In the genomic region with DNA sequence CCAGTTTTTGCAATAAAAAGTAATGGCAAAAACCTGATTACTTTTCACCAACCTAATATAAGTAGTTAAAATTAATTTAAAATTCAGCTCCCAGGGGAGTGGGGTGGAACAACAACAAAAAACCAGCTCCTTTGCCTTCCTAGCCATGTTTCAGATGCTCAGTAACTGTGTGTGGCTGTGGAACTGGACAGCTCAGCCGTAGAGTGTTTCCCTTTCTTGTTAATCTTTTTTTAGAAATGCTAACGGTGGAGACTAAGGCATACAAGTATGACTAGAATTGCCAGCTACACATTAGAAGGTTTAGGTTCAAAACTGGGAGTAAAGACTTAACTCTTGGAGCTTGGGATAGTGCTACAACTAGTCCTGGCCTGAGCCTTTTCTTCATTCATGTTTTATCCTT, we compare ENCODE assay signal across 18 cellular contexts. TPM values are rescaled to one million over a fixed set of nuclear protein-coding genes. Genes with fewer than 3 reads are reported as not detected.
DNase-seq lines count a peak whose midpoint lies in the region; ATAC-seq and TF ChIP-seq lines count a peak whose summit lies in the region.
"Had no signal": no experiment of that assay in that cellular context is flagged by ENCODE, and none has a peak within 500 bp of the region (broad histone marks: within the 10 kb centered on the region; RNA-seq: fewer than 3 reads in every experiment).

No MANE protein-coding gene starts in this region.

- H3K4me3 Mint-ChIP-seq in activated T-cell treated with anti-CD3 and anti-CD28 coated beads, Interleukin-2, amount 50 U/mL, for 24 hours, result no peak overlapping the region
- H3K4me3 Mint-ChIP-seq in stimulated activated naive B cell treated with anti-CD40 and anti-IgM and Interleukin-4, amounts not matched to agents 10 μg/mL and 1 μg/mL and 100 μg/mL, for 72 hours, result no peak overlapping the region
- H3K4me3 Mint-ChIP-seq: activated CD4-positive, alpha-beta T cell treated with anti-CD3 and anti-CD28 coated beads, Interleukin-2, amount 10 ng/mL, durations not matched to agents 24 days and 14 days; activated T-helper 1 cell treated with anti-CD3 and anti-CD28 coated beads, Interleukin-12 subunit alpha, Interleukin-12 subunit beta, Interleukin-2, Interleukin-4 antibody, amounts not matched to agents 30 ng/mL and 10 ng/mL and 1 ng/mL, durations not matched to agents 14 hours and 24 hours and 36 hours; dendritic cell treated with granulocyte-macrophage colony-stimulating factor and Interleukin-4, amounts not matched to agents 40 ng/mL and 50 ng/mL, for 4 days had no signal

- intact Hi-C loops in testis (cut with DNase I; ENCODE audit: low total_unique reads), result no loop called here
- intact Hi-C loops in upper lobe of right lung (cut with DNase I), result no loop called here

- no peaks in the 10 kb centered on the region for H3K27me3 Mint-ChIP-seq in activated T-cell treated with anti-CD3 and anti-CD28 coated beads, Interleukin-2, amount 50 U/mL, for 24 hours
- no peaks in the 10 kb centered on the region for H3K27me3 Mint-ChIP-seq in stimulated activated naive B cell treated with anti-CD40 and anti-IgM and Interleukin-4, amounts not matched to agents 10 μg/mL and 1 μg/mL and 100 μg/mL, for 72 hours
- H3K27me3 Mint-ChIP-seq: activated CD4-positive, alpha-beta T cell treated with anti-CD3 and anti-CD28 coated beads, Interleukin-2, amount 10 ng/mL, durations not matched to agents 24 days and 14 days; dendritic cell treated with granulocyte-macrophage colony-stimulating factor and Interleukin-4, amounts not matched to agents 40 ng/mL and 50 ng/mL, for 4 days had no signal

- H3K9me3 ChIP-seq in testis (no peaks in the 10 kb centered on the region), upper lobe of right lung (no peaks in the 10 kb centered on the region)

- peaks cover 51% of the 10 kb centered on the region for H3K36me3 Mint-ChIP-seq in activated T-cell treated with anti-CD3 and anti-CD28 coated beads, Interleukin-2, amount 50 U/mL, for 24 hours (ENCODE audit: low read depth)
- peaks cover 19 to 27% of the 10 kb centered on the region in 2 donors for H3K36me3 Mint-ChIP-seq in stimulated activated naive B cell treated with anti-CD40 and anti-IgM and Interleukin-4, amounts not matched to agents 10 μg/mL and 1 μg/mL and 100 μg/mL, for 72 hours
- H3K36me3 Mint-ChIP-seq in activated naive CD4-positive, alpha-beta T cell treated with anti-CD3 and anti-CD28 coated beads, Interleukin-2, amount 50 U/mL, for 72 hours, result peaks cover 0 to 29% of the 10 kb centered on the region in 2 donors

- peak; percentile 50 to 67 for ATAC-seq in stimulated activated naive B cell treated with anti-CD40 and anti-IgM and Interleukin-4, amounts not matched to agents 10 μg/mL and 1 μg/mL and 100 μg/mL, for 72 hours (replicated peaks)
- ATAC-seq in activated naive CD4-positive, alpha-beta T cell treated with anti-CD3 and anti-CD28 coated beads, Interleukin-2, amount 50 U/mL, for 72 hours, result no peak
- no peak for ATAC-seq in upper lobe of right lung
- ATAC-seq: esophagus mucosa had no signal

- H3K4me3 ChIP-seq in NB4 (ENCODE audit: low read depth, low read length), result no peak overlapping the region
- H3K4me3 ChIP-seq in fibroblast of the aortic adventitia (ENCODE audit: low read depth, low read length), result no peak overlapping the region
- no peak overlapping the region for H3K4me3 ChIP-seq in testis
- H3K4me3 ChIP-seq in upper lobe of right lung, result no peak overlapping the region

- H3K9me3 Mint-ChIP-seq in activated T-cell treated with anti-CD3 and anti-CD28 coated beads, Interleukin-2, amount 50 U/mL, for 24 hours, result no peaks in the 10 kb centered on the region
- no peaks in the 10 kb centered on the region for H3K9me3 Mint-ChIP-seq in stimulated activated naive B cell treated with anti-CD40 and anti-IgM and Interleukin-4, amounts not matched to agents 10 μg/mL and 1 μg/mL and 100 μg/mL, for 72 hours
- peaks cover 0 to 6% of the 10 kb centered on the region in 2 donors for H3K9me3 Mint-ChIP-seq in activated naive CD4-positive, alpha-beta T cell treated with anti-CD3 and anti-CD28 coated beads, Interleukin-2, amount 50 U/mL, for 72 hours
- H3K9me3 Mint-ChIP-seq: activated CD4-positive, alpha-beta T cell treated with anti-CD3 and anti-CD28 coated beads, Interleukin-2, amount 10 ng/mL, durations not matched to agents 24 days and 14 days; activated T-helper 1 cell treated with anti-CD3 and anti-CD28 coated beads, Interleukin-12 subunit alpha, Interleukin-12 subunit beta, Interleukin-2, Interleukin-4 antibody, amounts not matched to agents 30 ng/mL and 10 ng/mL and 1 ng/mL, durations not matched to agents 14 hours and 24 hours and 36 hours; dendritic cell treated with granulocyte-macrophage colony-stimulating factor and Interleukin-4, amounts not matched to agents 40 ng/mL and 50 ng/mL, for 4 days had no signal

- peak overlapping the region; percentile 33 for H3K27ac Mint-ChIP-seq in activated T-cell treated with anti-CD3 and anti-CD28 coated beads, Interleukin-2, amount 50 U/mL, for 24 hours
- H3K27ac Mint-ChIP-seq in stimulated activated naive B cell treated with anti-CD40 and anti-IgM and Interleukin-4, amounts not matched to agents 10 μg/mL and 1 μg/mL and 100 μg/mL, for 72 hours, result no peak overlapping the region
- no peak overlapping the region for H3K27ac Mint-ChIP-seq in activated naive CD4-positive, alpha-beta T cell treated with anti-CD3 and anti-CD28 coated beads, Interleukin-2, amount 50 U/mL, for 72 hours
- H3K27ac Mint-ChIP-seq: activated CD4-positive, alpha-beta T cell treated with anti-CD3 and anti-CD28 coated beads, Interleukin-2, amount 10 ng/mL, durations not matched to agents 24 days and 14 days; activated T-helper 1 cell treated with anti-CD3 and anti-CD28 coated beads, Interleukin-12 subunit alpha, Interleukin-12 subunit beta, Interleukin-2, Interleukin-4 antibody, amounts not matched to agents 30 ng/mL and 10 ng/mL and 1 ng/mL, durations not matched to agents 14 hours and 24 hours and 36 hours; dendritic cell treated with granulocyte-macrophage colony-stimulating factor and Interleukin-4, amounts not matched to agents 40 ng/mL and 50 ng/mL, for 4 days had no signal

- H3K4me1 Mint-ChIP-seq in activated T-cell treated with anti-CD3 and anti-CD28 coated beads, Interleukin-2, amount 50 U/mL, for 24 hours (ENCODE audit: low read depth), result peaks cover 76% of the 10 kb centered on the region
- H3K4me1 Mint-ChIP-seq in stimulated activated naive B cell treated with anti-CD40 and anti-IgM and Interleukin-4, amounts not matched to agents 10 μg/mL and 1 μg/mL and 100 μg/mL, for 72 hours, result peaks cover 45 to 89% of the 10 kb centered on the region in 2 donors

- TF ChIP-seq POLR2A in NB4 (IDR thresholded peaks at IDR 0.05; ENCODE audit: extremely low read depth, insufficient read length) (no peak), testis (IDR thresholded peaks at IDR 0.05) (no peak)

- no peak for DNase-seq in activated T-cell treated with anti-CD3 and anti-CD28 coated beads, Interleukin-2, amount 50 U/mL, for 24 hours
- no peak for DNase-seq in activated T-cell treated with anti-CD3 and anti-CD28 coated beads, Interleukin-2, amount 50 U/mL, for 48 hours
- DNase-seq in NB4 (ENCODE audit: low read depth) (peak; percentile 25), fibroblast of the aortic adventitia (ENCODE audit: low read depth) (peak; percentile 41), testis (no peak), upper lobe of right lung (no peak)
- DNase-seq in stimulated activated naive B cell treated with anti-CD40 and anti-IgM and Interleukin-4, amounts not matched to agents 10 μg/mL and 1 μg/mL and 100 μg/mL, for 72 hours, result no peak
- DNase-seq in activated naive CD4-positive, alpha-beta T cell treated with anti-CD3 and anti-CD28 coated beads, Interleukin-2, amount 50 U/mL, for 72 hours (ENCODE audit: low spot score in 2 of 2), result no peak
- DNase-seq: activated CD4-positive, alpha-beta T cell treated with anti-CD3 and anti-CD28 coated beads, Interleukin-2, amount 10 ng/mL, durations not matched to agents 24 days and 14 days; amygdala; H7; NCI-H187; NCI-H774; T-helper 9 cell had no signal

- TF ChIP-seq CTCF in NB4 (IDR thresholded peaks at IDR 0.05; ENCODE audit: low read depth, low read length), result no peak
- no peak for TF ChIP-seq CTCF in fibroblast of the aortic adventitia (IDR thresholded peaks at IDR 0.05; ENCODE audit: insufficient read depth, low read length)
- TF ChIP-seq CTCF in testis (IDR thresholded peaks at IDR 0.05), result no peak
- no peak for TF ChIP-seq CTCF in upper lobe of right lung (IDR thresholded peaks at IDR 0.05)

- H3K4me1 ChIP-seq in testis (peaks cover 26% of the 10 kb centered on the region), upper lobe of right lung (peaks cover 67% of the 10 kb centered on the region)

- H3K27ac ChIP-seq in testis (no peak overlapping the region), upper lobe of right lung (no peak overlapping the region)
- H3K27ac ChIP-seq: KMS-11 had no signal

- H3K27me3 ChIP-seq in testis (no peaks in the 10 kb centered on the region), upper lobe of right lung (no peaks in the 10 kb centered on the region)

- H3K36me3 ChIP-seq in testis (ENCODE audit: low read depth, missing control alignments), result no peaks in the 10 kb centered on the region
- no peaks in the 10 kb centered on the region for H3K36me3 ChIP-seq in upper lobe of right lung

- 25 to 31% methylated on average over 2 of the region's 2 CpGs for WGBS in testis, 2 donors

RNA-seq across cellular contexts. Expression of a gene that starts 45.0 kb away (rescaled TPM):
- total RNA-seq in fibroblast of the aortic adventitia (ENCODE audit: low replicate concordance) (98.2 and 119 TPM in 2 replicates), testis (100 to 1,000 TPM; 188 to 190 TPM), upper lobe of right lung (93.2 TPM)
- total RNA-seq in activated naive CD4-positive, alpha-beta T cell treated with anti-CD3 and anti-CD28 coated beads, Interleukin-2, amount 50 U/mL, for 72 hours, result 100 to 1,000 TPM; 118 to 149 TPM
- 88.5 TPM for polyA plus RNA-seq in testis (ENCODE audit: insufficient read depth, low read depth, low replicate concordance)

Comparison
In these comparisons a context has a peak if more than half of its experiments do, and no peak if none do; other contexts are left out.
1. DNase-seq: peak in NB4 (single experiment) and fibroblast of the aortic adventitia (single experiment); none in activated T-cell treated with anti-CD3 and anti-CD28 coated beads, Interleukin-2, amount 50 U/mL, for 24 hours (single experiment), activated T-cell treated with anti-CD3 and anti-CD28 coated beads, Interleukin-2, amount 50 U/mL, for 48 hours (0 of 2), stimulated activated naive B cell treated with anti-CD40 and anti-IgM and Interleukin-4, amounts not matched to agents 10 μg/mL and 1 μg/mL and 100 μg/mL, for 72 hours (single experiment), activated naive CD4-positive, alpha-beta T cell treated with anti-CD3 and anti-CD28 coated beads, Interleukin-2, amount 50 U/mL, for 72 hours (0 of 2), testis (single experiment) and upper lobe of right lung (single experiment).
2. ATAC-seq: peak in stimulated activated naive B cell treated with anti-CD40 and anti-IgM and Interleukin-4, amounts not matched to agents 10 μg/mL and 1 μg/mL and 100 μg/mL, for 72 hours (2 of 2); none in activated naive CD4-positive, alpha-beta T cell treated with anti-CD3 and anti-CD28 coated beads, Interleukin-2, amount 50 U/mL, for 72 hours (0 of 2) and upper lobe of right lung (single experiment).